11 cellular contexts compared by ENCODE assay signal in the genomic region with DNA sequence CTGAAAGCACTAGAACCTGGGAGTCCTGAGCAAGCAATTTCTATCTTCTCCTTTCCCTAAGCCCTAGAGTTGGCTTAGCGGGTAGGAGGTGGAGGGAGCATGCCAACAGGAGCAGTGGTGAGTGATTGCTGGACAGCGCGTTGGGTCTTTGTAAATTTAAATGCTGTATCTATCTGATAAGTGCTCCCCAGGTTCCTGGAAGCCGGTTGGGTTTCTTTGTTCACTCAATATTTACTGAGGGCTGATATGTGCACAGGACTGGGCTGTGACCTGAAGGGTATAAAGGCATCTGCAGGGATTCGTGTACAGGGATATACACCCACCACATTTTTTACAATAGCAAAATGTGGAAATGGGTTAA. TPM values are rescaled to one million over a fixed set of nuclear protein-coding genes. Genes with fewer than 3 reads are reported as not detected.
DNase-seq lines count a peak whose midpoint lies in the region; ATAC-seq and TF ChIP-seq lines count a peak whose summit lies in the region.
"Had no signal": no experiment of that assay in that cellular context is flagged by ENCODE, and none has a peak within 500 bp of the region (broad histone marks: within the 10 kb centered on the region; RNA-seq: fewer than 3 reads in every experiment).

No MANE protein-coding gene starts in this region.

- H2AK5ac ChIP-seq in IMR-90 (ENCODE audit: low read depth, low read length) = no peak overlapping the region

- no peak for DNase-seq in CD4-positive, CD25-positive, alpha-beta regulatory T cell
- DNase-seq in IMR-90 = no peak
- DNase-seq in mammary epithelial cell = no peak
- DNase-seq in mucosa of descending colon = no peak
- no peak for DNase-seq in activated gamma-delta T cell (lab: John Stamatoyannopoulos, UW)
- no peak for DNase-seq in posterior vena cava (ENCODE audit: low spot score)
- DNase-seq in middle frontal gyrus (ENCODE audit: extremely low spot score, low spot score) = no peak
- no peak for DNase-seq in GM13977 (ENCODE audit: low spot score)
- DNase-seq: NCI-H2171 treated with DMSO at 0.1 percent for 48 hours, occipital lobe, SW 1271 had no signal

- POLR2A ChIA-PET in IMR-90 (lab: Charles Lee; ENCODE audit: unreplicated experiment) = no interaction called here

- BruUV-seq in IMR-90 (replicated peaks; lab: Mats Ljungman, UMichigan) (no TSS peak), mammary epithelial cell (replicated peaks; lab: Mats Ljungman, UMichigan) (no TSS peak)

- peaks cover 14% of the 10 kb centered on the region for H3K4me1 ChIP-seq in CD4-positive, CD25-positive, alpha-beta regulatory T cell (ENCODE audit: control insufficient read depth, insufficient read depth, low read length, poor library complexity, severe bottlenecking)
- H3K4me1 ChIP-seq in IMR-90 (ENCODE audit: control insufficient read depth, insufficient read depth, low read length) (peaks cover 8% of the 10 kb centered on the region), mammary epithelial cell (ENCODE audit: insufficient read depth, low read length) (peaks cover 27% of the 10 kb centered on the region), mucosa of descending colon (ENCODE audit: low read depth) (peaks cover 15% of the 10 kb centered on the region)

- TF ChIP-seq CTCF in IMR-90 (conservative IDR thresholded peaks at IDR 0.05; ENCODE audit: low read depth, low read length) (no peak), mammary epithelial cell (conservative IDR thresholded peaks at IDR 0.05 in 1 of 2, IDR thresholded peaks at IDR 0.05 in 1 of 2; ENCODE audit: extremely low read depth in 1 of 2, insufficient read depth in 1 of 2, low read depth in 1 of 2, low read length in 2 of 2) (no peak), mucosa of descending colon (IDR thresholded peaks at IDR 0.05) (no peak), GM13977 (IDR thresholded peaks at IDR 0.05; ENCODE audit: extremely low read depth, insufficient read depth, missing control alignments) (no peak)

- peak overlapping the region; percentile 18; the same call in 1 of the 2 replicates for H3K23ac ChIP-seq in IMR-90 (ENCODE audit: low read depth, low read length)

- H4K8ac ChIP-seq in IMR-90 (ENCODE audit: low read depth in 2 of 2, low read length in 2 of 2) = no peak overlapping the region

- no peak for TF ChIP-seq RAD21 in IMR-90 (IDR thresholded peaks at IDR 0.05; ENCODE audit: low read length)

- H3K4me1 Mint-ChIP-seq in CD4-positive, CD25-positive, alpha-beta regulatory T cell = peaks cover 0 to 17% (median 6%) of the 10 kb centered on the region in 4 donors

- H4K20me1 ChIP-seq in IMR-90 (ENCODE audit: insufficient read depth, low read length) = peaks cover 50% of the 10 kb centered on the region
- no peaks in the 10 kb centered on the region for H4K20me1 ChIP-seq in mammary epithelial cell (ENCODE audit: insufficient read depth, low read length)

- in situ Hi-C loops in IMR-90 (cut with MboI; ENCODE audit: low sequenced_read_pairs) (no loop called here), mammary epithelial cell (cut with MboI; ENCODE audit: low sequenced_read_pairs in 2 of 2) (no loop called here), GM13977 (cut with MboI; ENCODE audit: low pct_unique_long_range_greater_than_20kb, low sequenced_read_pairs, unreplicated experiment) (no loop called here)

- no CpG with 5 or more reads among the region's 5 CpGs for WGBS in IMR-90 (ENCODE audit: extremely low coverage in 2 of 2, insufficient read length in 1 of 2), 2 experiments
- 98% methylated on average over 5 of the region's 5 CpGs for WGBS in mammary epithelial cell (ENCODE audit: low coverage, missing lambda C conversion rate)

- intact Hi-C loops in IMR-90 (cut with micrococcal nuclease) = no loop called here
- intact Hi-C loops in mammary epithelial cell (cut with micrococcal nuclease) = no loop called here
- intact Hi-C loops in mucosa of descending colon (cut with DNase I, micrococcal nuclease) = no loop called here
- intact Hi-C loops in posterior vena cava (cut with DNase I) = no loop called here

- H3K9ac ChIP-seq in IMR-90 (ENCODE audit: low read depth, low read length) (no peak overlapping the region), mammary epithelial cell (ENCODE audit: insufficient read depth, low read length) (no peak overlapping the region)

- peaks cover 70% of the 10 kb centered on the region for H3K79me2 ChIP-seq in mammary epithelial cell (ENCODE audit: insufficient read depth, low read length)

- TF ChIP-seq POLR2A in IMR-90 (IDR thresholded peaks at IDR 0.05; ENCODE audit: low read depth, low read length) = no peak

- H3K9me1 ChIP-seq in IMR-90 (ENCODE audit: insufficient read depth, low read length) = peaks cover 22% of the 10 kb centered on the region

- H3K4ac ChIP-seq in IMR-90 (ENCODE audit: low read depth, low read length) = no peak overlapping the region

- H3K36me3 ChIP-seq in CD4-positive, CD25-positive, alpha-beta regulatory T cell (ENCODE audit: control insufficient read depth, insufficient read depth, low read length) = no peaks in the 10 kb centered on the region
- H3K36me3 ChIP-seq in IMR-90 (ENCODE audit: control insufficient read depth, insufficient read depth, low read length) (no peaks in the 10 kb centered on the region), mammary epithelial cell (ENCODE audit: insufficient read depth, low read length) (no peaks in the 10 kb centered on the region), mucosa of descending colon (ENCODE audit: low read depth) (no peaks in the 10 kb centered on the region)

- dilution Hi-C loops in IMR-90 (cut with HindIII; ENCODE audit: low sequenced_read_pairs, unreplicated experiment) = no loop called here
- dilution Hi-C loops in mammary epithelial cell (cut with HindIII; ENCODE audit: low sequenced_read_pairs) = no loop called here

- H3K27me3 ChIP-seq in CD4-positive, CD25-positive, alpha-beta regulatory T cell (ENCODE audit: control insufficient read depth, insufficient read depth, low read length) = peaks cover 8% of the 10 kb centered on the region
- H3K27me3 ChIP-seq in IMR-90 (ENCODE audit: control insufficient read depth, insufficient read depth, low read length) (peaks cover 5% of the 10 kb centered on the region), mammary epithelial cell (ENCODE audit: insufficient read depth, low read length) (no peaks in the 10 kb centered on the region)

- H3K9me3 Mint-ChIP-seq in CD4-positive, CD25-positive, alpha-beta regulatory T cell = peaks cover 0 to 2% (median 0%) of the 10 kb centered on the region in 7 donors

- no peak overlapping the region for H3K27ac Mint-ChIP-seq in CD4-positive, CD25-positive, alpha-beta regulatory T cell

- H3K14ac ChIP-seq in IMR-90 (replicated peaks; ENCODE audit: low read depth, low read length) = no peak overlapping the region; the same call in 1 of the 2 replicates

- CTCF ChIA-PET in IMR-90 (lab: Yijun Ruan, JAX) (interaction anchor here (1.4 kb wide), 1 partner anchor 314 kb away, joined by 3 read pairs; no protein-coding TSS in a partner anchor), mammary epithelial cell (lab: Charles Lee; ENCODE audit: low non-redundant PET) (interaction anchor here (0.6 kb wide), 1 partner anchor 834 kb away, joined by 3 read pairs; no protein-coding TSS in a partner anchor)

- peak overlapping the region in 3 of 4 donors; percentile 15 to 76 (median 32) for H3K4me3 Mint-ChIP-seq in CD4-positive, CD25-positive, alpha-beta regulatory T cell

- H3K27ac ChIP-seq in CD4-positive, CD25-positive, alpha-beta regulatory T cell (ENCODE audit: insufficient read depth, low read length, poor library complexity, severe bottlenecking) = no peak overlapping the region
- H3K27ac ChIP-seq in IMR-90 (ENCODE audit: insufficient read depth, low read length) = no peak overlapping the region
- no peak overlapping the region for H3K27ac ChIP-seq in mammary epithelial cell (ENCODE audit: insufficient read depth, low read depth, low read length)

- ATAC-seq in CD4-positive, CD25-positive, alpha-beta regulatory T cell (ENCODE audit: low read depth in 2 of 2) = no peak
- no peak for ATAC-seq in IMR-90 (ENCODE audit: low read depth)
- ATAC-seq in mucosa of descending colon = peak; percentile 10

- no peak overlapping the region for H3K4me3 ChIP-seq in CD4-positive, CD25-positive, alpha-beta regulatory T cell (ENCODE audit: low read depth, low read length)
- H3K4me3 ChIP-seq in IMR-90 (ENCODE audit: insufficient read depth, low read depth, low read length) (no peak overlapping the region), mammary epithelial cell (replicated peaks in 1 of 3; ENCODE audit: insufficient read depth in 1 of 3, low read depth in 2 of 3, low read length in 3 of 3) (no peak overlapping the region), mucosa of descending colon (no peak overlapping the region)

- no peak overlapping the region for H3K56ac ChIP-seq in IMR-90 (ENCODE audit: extremely low read depth, insufficient read depth, low read length)

- H3K27me3 Mint-ChIP-seq in CD4-positive, CD25-positive, alpha-beta regulatory T cell = peaks cover 39% of the 10 kb centered on the region

- H3K4me2 ChIP-seq in IMR-90 (ENCODE audit: low read depth, low read length) (peak overlapping the region; percentile 47; the same call in 1 of the 2 replicates), mammary epithelial cell (ENCODE audit: insufficient read depth, low read depth, low read length) (peak overlapping the region; percentile 95)

- H2BK15ac ChIP-seq in IMR-90 (ENCODE audit: low read depth, low read length) = no peak overlapping the region

- H2AFZ ChIP-seq in IMR-90 (replicated peaks; ENCODE audit: low read length, poor library complexity) (no peak overlapping the region), mammary epithelial cell (ENCODE audit: low read depth, low read length) (no peak overlapping the region)

- H4K5ac ChIP-seq in IMR-90 (ENCODE audit: low read depth, low read length) = no peak overlapping the region

- H2BK5ac ChIP-seq in IMR-90 (ENCODE audit: low read depth, low read length, poor library complexity, severe bottlenecking) = no peak overlapping the region

- no peak overlapping the region for H2BK120ac ChIP-seq in IMR-90 (ENCODE audit: low read depth, low read length)

- H3K36me3 Mint-ChIP-seq in CD4-positive, CD25-positive, alpha-beta regulatory T cell = no peaks in the 10 kb centered on the region

- H2BK20ac ChIP-seq in IMR-90 (ENCODE audit: low read depth, low read length) = no peak overlapping the region

- H3K18ac ChIP-seq in IMR-90 (ENCODE audit: low read depth, low read length) = no peak overlapping the region

- H3K9me3 ChIP-seq in CD4-positive, CD25-positive, alpha-beta regulatory T cell (ENCODE audit: control insufficient read depth in 2 of 2, low read length in 2 of 2) = no peaks in the 10 kb centered on the region
- no peaks in the 10 kb centered on the region for H3K9me3 ChIP-seq in IMR-90 (ENCODE audit: control insufficient read depth, insufficient read depth, low read length)
- no peaks in the 10 kb centered on the region for H3K9me3 ChIP-seq in mammary epithelial cell (replicated peaks; ENCODE audit: insufficient read depth, low read length)
- H3K9me3 ChIP-seq in mucosa of descending colon = no peaks in the 10 kb centered on the region

- no peak overlapping the region for H4K91ac ChIP-seq in IMR-90 (ENCODE audit: insufficient read depth, low read depth, low read length)

- H3K79me1 ChIP-seq in IMR-90 (ENCODE audit: low read depth in 1 of 2, low read length in 2 of 2) = peaks cover 27 to 65% of the 10 kb centered on the region in 2 experiments

- peak overlapping the region; percentile 52 for H2AK9ac ChIP-seq in IMR-90 (replicated peaks; ENCODE audit: low read depth, low read length, poor library complexity)

RNA-seq across cellular contexts. Expression of gene PDIA5, which starts 2.2 kb away (rescaled TPM):
- total RNA-seq in CD4-positive, CD25-positive, alpha-beta regulatory T cell = 1.3 TPM
- polyA plus RNA-seq in CD4-positive, CD25-positive, alpha-beta regulatory T cell = 1 to 10 TPM in 3 of 4 donors, under 1 TPM in 1; 0.92 to 2.6 (median 1.4) TPM
- 19.4 and 21.4 TPM in 2 replicates for total RNA-seq in IMR-90 (2012; rRNA removed)
- 37.7 and 42.0 TPM in 2 replicates for polyA plus RNA-seq in IMR-90 (2012; rRNA removed)
- polyA plus RNA-seq in IMR-90 (2012; cell fraction: cytosol; rRNA removed) = 30.5 and 45.0 TPM in 2 replicates
- 22.6 and 46.8 TPM in 2 replicates for polyA plus RNA-seq in IMR-90 (2012; cell fraction: nucleus; rRNA removed; ENCODE audit: low replicate concordance)
- 10 to 100 TPM; 13.5 to 36.6 TPM for total RNA-seq in mammary epithelial cell
- 28.0 TPM for polyA plus RNA-seq in mammary epithelial cell
- polyA minus RNA-seq in mammary epithelial cell = 28.3 TPM
- 10 to 100 TPM; 21.5 to 49.1 (median 22.0) TPM for total RNA-seq in mucosa of descending colon
- total RNA-seq in posterior vena cava = 10 to 100 TPM; 29.5 to 29.6 TPM

RNA-seq across cellular contexts. Expression of gene SEMA5B, which starts 41.4 kb away (rescaled TPM):
- total RNA-seq in CD4-positive, CD25-positive, alpha-beta regulatory T cell = not detected
- under 1 TPM in 1 of 4 donors, not detected in 3; 0.50 TPM for polyA plus RNA-seq in CD4-positive, CD25-positive, alpha-beta regulatory T cell
- total RNA-seq in IMR-90 (2012; rRNA removed) (not detected in 2 replicates), mammary epithelial cell (1 to 10 TPM in 1 of 2 donors, under 1 TPM in 1; 0.33 to 1.1 TPM), mucosa of descending colon (under 1 TPM; 0.34 to 0.89 (median 0.35) TPM), posterior vena cava (1 to 10 TPM in 1 of 2 donors, under 1 TPM in 1; 0.93 to 1.3 TPM)
- polyA plus RNA-seq in IMR-90 (2012; rRNA removed) (not detected in 2 replicates), mammary epithelial cell (0.11 TPM)
- polyA plus RNA-seq in IMR-90 (2012; cell fraction: cytosol; rRNA removed) = not detected in 2 replicates
- not detected in 2 replicates for polyA plus RNA-seq in IMR-90 (2012; cell fraction: nucleus; rRNA removed; ENCODE audit: low replicate concordance)
- not detected for polyA minus RNA-seq in mammary epithelial cell
